Comparison of ENCODE assay signal across 8 cellular contexts in the genomic region with DNA sequence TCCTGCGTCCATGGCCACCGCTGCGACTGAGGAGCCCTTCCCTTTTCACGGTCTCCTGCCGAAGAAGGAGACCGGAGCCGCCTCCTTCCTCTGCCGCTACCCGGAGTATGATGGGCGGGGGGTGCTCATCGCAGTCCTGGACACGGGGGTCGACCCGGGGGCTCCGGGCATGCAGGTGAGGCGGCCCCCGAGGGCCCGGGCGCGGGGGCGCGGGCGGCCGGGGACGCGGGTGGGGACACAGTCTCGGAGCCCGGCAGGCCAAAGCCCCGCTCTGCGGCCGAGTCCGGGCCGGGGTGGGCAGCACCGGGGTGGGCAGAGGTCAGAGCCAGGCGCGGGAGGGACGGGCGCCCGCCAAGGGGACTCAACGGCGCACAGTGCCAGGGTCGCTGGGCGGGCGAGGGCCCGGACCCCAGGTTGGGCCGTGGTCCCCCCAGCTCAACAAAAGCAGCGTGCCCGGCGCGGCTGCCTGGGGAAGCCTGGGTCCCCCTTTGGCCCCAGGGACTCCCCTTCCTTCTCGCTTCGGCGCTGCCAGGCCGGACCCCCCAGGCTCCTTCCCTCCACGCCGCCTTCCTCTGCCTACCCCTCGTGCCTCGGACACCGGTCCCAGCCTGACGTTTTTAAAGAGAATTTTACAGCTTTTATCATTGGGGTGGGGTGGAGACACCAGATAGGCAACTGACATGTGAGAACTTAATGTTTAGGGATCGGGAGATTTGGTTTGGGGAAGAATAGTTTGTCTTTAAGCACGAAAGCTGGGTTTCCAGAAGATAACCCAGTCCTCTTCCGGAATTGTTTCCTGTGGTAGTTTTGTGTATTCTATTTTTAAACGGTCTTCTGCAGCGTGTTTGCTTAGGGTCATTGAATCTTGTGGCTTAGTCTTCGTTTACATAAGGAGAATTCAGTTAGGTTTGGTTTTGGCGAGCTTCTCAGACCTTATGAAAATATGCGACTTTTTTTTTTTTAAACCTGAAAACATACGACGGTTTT. TPM values are rescaled to one million over a fixed set of nuclear protein-coding genes. Genes with fewer than 3 reads are reported as not detected.
A peak's percentile ranks its signal among the peaks of the same experiment; 100 is the strongest.
DNase-seq lines count a peak whose midpoint lies in the region; ATAC-seq and TF ChIP-seq lines count a peak whose summit lies in the region.

No MANE protein-coding gene starts in this region.

- ATAC-seq in GM21737 (IDR thresholded peaks at IDR 0.05; ENCODE audit: unreplicated experiment) (peak; percentile 21), mucosa of descending colon (peak; percentile 9)

- peaks cover 44% of the 10 kb centered on the region for H3K4me1 Mint-ChIP-seq in activated CD4-positive, alpha-beta T cell treated with anti-CD3 and anti-CD28 coated beads, Interleukin-2, amount 10 ng/mL, durations not matched to agents 24 days and 14 days
- H3K4me1 Mint-ChIP-seq in endothelial cell (ENCODE audit: unreplicated experiment) (peaks cover 63% of the 10 kb centered on the region), type B pancreatic cell (ENCODE audit: unreplicated experiment) (peaks cover 43% of the 10 kb centered on the region)

- DNase-seq in GM12865 (ENCODE audit: low read depth) (peak; percentile 56), KG1 (lab: John Stamatoyannopoulos, UW) (peak; percentile 47), endothelial cell (ENCODE audit: low spot score) (peak; percentile 39), mucosa of descending colon (peak in 2 of 3 donors; percentile 37 to 72), type B pancreatic cell (ENCODE audit: extremely low spot score, unreplicated experiment) (no peak), T1000 (lab: John Stamatoyannopoulos, UW) (no peak)
- DNase-seq in activated CD4-positive, alpha-beta T cell treated with anti-CD3 and anti-CD28 coated beads, Interleukin-2, amount 10 ng/mL, durations not matched to agents 24 days and 14 days: peak; percentile 74

- H3K27me3 Mint-ChIP-seq in activated CD4-positive, alpha-beta T cell treated with anti-CD3 and anti-CD28 coated beads, Interleukin-2, amount 10 ng/mL, durations not matched to agents 24 days and 14 days: no peaks in the 10 kb centered on the region
- H3K27me3 Mint-ChIP-seq in endothelial cell (ENCODE audit: unreplicated experiment) (peaks cover 12% of the 10 kb centered on the region), type B pancreatic cell (no peaks in the 10 kb centered on the region)

- H3K9me3 ChIP-seq in mucosa of descending colon: no peaks in the 10 kb centered on the region

- no peaks in the 10 kb centered on the region for H3K9me3 Mint-ChIP-seq in activated CD4-positive, alpha-beta T cell treated with anti-CD3 and anti-CD28 coated beads, Interleukin-2, amount 10 ng/mL, durations not matched to agents 24 days and 14 days
- H3K9me3 Mint-ChIP-seq in endothelial cell (ENCODE audit: unreplicated experiment) (no peaks in the 10 kb centered on the region), type B pancreatic cell (no peaks in the 10 kb centered on the region)

- H3K27ac Mint-ChIP-seq in activated CD4-positive, alpha-beta T cell treated with anti-CD3 and anti-CD28 coated beads, Interleukin-2, amount 10 ng/mL, durations not matched to agents 24 days and 14 days: peak overlapping the region; percentile 99
- H3K27ac Mint-ChIP-seq in endothelial cell (ENCODE audit: unreplicated experiment) (peak overlapping the region; percentile 99), type B pancreatic cell (peak overlapping the region; percentile 100)

- peaks cover 25% of the 10 kb centered on the region for H3K4me1 ChIP-seq in mucosa of descending colon (ENCODE audit: low read depth)

- H3K4me3 Mint-ChIP-seq in activated CD4-positive, alpha-beta T cell treated with anti-CD3 and anti-CD28 coated beads, Interleukin-2, amount 10 ng/mL, durations not matched to agents 24 days and 14 days: peak overlapping the region; percentile 97
- H3K4me3 Mint-ChIP-seq in endothelial cell (ENCODE audit: unreplicated experiment): peak overlapping the region; percentile 100
- peak overlapping the region; percentile 100 for H3K4me3 Mint-ChIP-seq in type B pancreatic cell

- TF ChIP-seq CTCF in GM12865 (IDR thresholded peaks at IDR 0.05; ENCODE audit: insufficient read depth, low read depth, low read length, missing control alignments) (no peak), endothelial cell (IDR thresholded peaks at IDR 0.05; ENCODE audit: unreplicated experiment) (no peak), mucosa of descending colon (IDR thresholded peaks at IDR 0.05) (no peak), type B pancreatic cell (conservative IDR thresholded peaks at IDR 0.05) (no peak)

- H3K36me3 Mint-ChIP-seq in activated CD4-positive, alpha-beta T cell treated with anti-CD3 and anti-CD28 coated beads, Interleukin-2, amount 10 ng/mL, durations not matched to agents 24 days and 14 days (ENCODE audit: low read depth): peaks cover 24% of the 10 kb centered on the region
- peaks cover 7% of the 10 kb centered on the region for H3K36me3 Mint-ChIP-seq in endothelial cell (ENCODE audit: low read depth, unreplicated experiment)
- H3K36me3 Mint-ChIP-seq in type B pancreatic cell: peaks cover 6% of the 10 kb centered on the region

- H3K4me3 ChIP-seq in GM12865 (ENCODE audit: low read depth, low read length) (peak overlapping the region; percentile 94), mucosa of descending colon (peak overlapping the region; percentile 98)

- intact Hi-C loops in activated CD4-positive, alpha-beta T cell treated with anti-CD3 and anti-CD28 coated beads, Interleukin-2, amount 10 ng/mL, durations not matched to agents 24 days and 14 days (cut with micrococcal nuclease): loop anchor here (2.0 kb wide), 2 partner anchors 53 to 203 kb away; no protein-coding TSS in a partner anchor
- intact Hi-C loops in mucosa of descending colon (cut with DNase I, micrococcal nuclease): loop anchor here in 1 of 2 donors (5.0 kb wide), 1 partner anchor 250 kb away; a partner anchor contains a TSS

- no peaks in the 10 kb centered on the region for H3K36me3 ChIP-seq in mucosa of descending colon (ENCODE audit: low read depth)

RNA-seq across cellular contexts. Expression of a gene that starts 0.5 kb away (rescaled TPM):
- total RNA-seq in activated CD4-positive, alpha-beta T cell treated with anti-CD3 and anti-CD28 coated beads, Interleukin-2, amount 10 ng/mL, durations not matched to agents 24 days and 14 days: 77.3 and 80.0 TPM in 2 replicates
- total RNA-seq in endothelial cell (ENCODE audit: unreplicated experiment) (91.2 TPM), mucosa of descending colon (10 to 100 TPM; 37.6 to 44.0 (median 38.2) TPM), type B pancreatic cell (ENCODE audit: low replicate concordance) (43.6 and 54.4 TPM in 2 replicates)

Comparison
In these comparisons a context has a peak if more than half of its experiments do, and no peak if none do; other contexts are left out.
1. DNase-seq: peak in GM12865 (single experiment), KG1 (single experiment), activated CD4-positive, alpha-beta T cell treated with anti-CD3 and anti-CD28 coated beads, Interleukin-2, amount 10 ng/mL, durations not matched to agents 24 days and 14 days (single experiment), endothelial cell (single experiment) and mucosa of descending colon (2 of 3); none in type B pancreatic cell (single experiment) and T1000 (single experiment).
2. Peak in every context shown above with its lines, with median percentiles within 50 percentile points of each other: H3K27ac Mint-ChIP-seq and H3K4me3 Mint-ChIP-seq.